Comparison of ENCODE assay signal across 8 cellular contexts in the genomic region with DNA sequence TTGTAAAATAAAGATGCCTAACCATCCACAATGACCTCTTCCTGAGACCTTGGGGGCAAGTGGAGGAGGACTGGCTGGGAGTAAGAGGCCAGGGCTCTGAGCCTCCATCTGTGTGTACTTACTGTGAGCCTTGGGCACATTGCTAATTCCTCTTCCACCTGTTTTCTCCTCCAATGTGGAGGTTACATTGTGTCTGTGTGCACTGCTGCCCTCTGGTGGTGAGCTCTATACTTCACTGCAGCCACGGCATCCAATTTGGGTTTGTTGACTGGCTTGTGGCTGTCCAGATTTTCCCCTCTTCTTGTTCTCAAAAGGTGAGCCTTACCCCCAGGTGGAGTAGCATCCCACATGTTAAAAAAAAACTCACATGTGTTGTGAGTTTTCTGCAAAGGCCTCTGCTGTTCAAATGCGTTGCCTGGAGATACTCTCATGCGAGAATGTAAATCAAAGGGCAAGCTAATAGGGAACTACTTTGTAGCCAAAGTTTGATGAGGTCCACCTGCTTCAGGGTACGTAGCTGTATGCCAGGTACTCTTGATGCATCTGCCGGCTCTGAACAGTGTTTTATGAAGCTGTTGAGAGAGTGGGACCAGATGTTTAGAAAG.
DNase-seq lines count a peak whose midpoint lies in the region; ATAC-seq and TF ChIP-seq lines count a peak whose summit lies in the region.

No MANE protein-coding gene starts in this region.

- no peaks in the 10 kb centered on the region for H3K36me3 ChIP-seq in right lobe of liver

- H3K4me1 ChIP-seq in right lobe of liver: peaks cover 0 to 3% (median 0%) of the 10 kb centered on the region in 4 donors

- no peak overlapping the region for H3K27ac ChIP-seq in coronary artery
- H3K27ac ChIP-seq in right lobe of liver: no peak overlapping the region

- H3K4me3 ChIP-seq in coronary artery: no peak overlapping the region
- no peak overlapping the region for H3K4me3 ChIP-seq in right lobe of liver

- no peaks in the 10 kb centered on the region for H3K9me3 ChIP-seq in right lobe of liver

- 11% methylated on average over 4 of the region's 5 CpGs for WGBS in right lobe of liver (ENCODE audit: insufficient coverage, low coverage, low lambda C conversion rate, missing lambda C conversion rate)

- intact Hi-C loops in right lobe of liver (cut with DNase I): loop anchor here (10.0 kb wide), 2 partner anchors 178 to 298 kb away; a partner anchor contains a TSS

- peak; percentile 91 for TF ChIP-seq CTCF in GM13977 (IDR thresholded peaks at IDR 0.05; ENCODE audit: extremely low read depth, insufficient read depth, missing control alignments)
- TF ChIP-seq CTCF in coronary artery (IDR thresholded peaks at IDR 0.05): peak; percentile 72
- peak; percentile 83 to 91 (median 86) for TF ChIP-seq CTCF in right lobe of liver (IDR thresholded peaks at IDR 0.05)

- peak; percentile 76 for ATAC-seq in HG03066 (IDR thresholded peaks at IDR 0.05; ENCODE audit: low read depth, unreplicated experiment)
- ATAC-seq in right lobe of liver: peak; percentile 91 to 97 (median 94)

- H3K27me3 ChIP-seq in right lobe of liver: no peaks in the 10 kb centered on the region

- in situ Hi-C loops in GM13977 (cut with MboI; ENCODE audit: low pct_unique_long_range_greater_than_20kb, low sequenced_read_pairs, unreplicated experiment): loop anchor here (10.0 kb wide), 2 partner anchors 178 to 298 kb away; a partner anchor contains a TSS

- peak; percentile 41 for DNase-seq in 8988T
- DNase-seq in GM13977 (ENCODE audit: low spot score): peak; percentile 78
- peak; percentile 7 for DNase-seq in NCI-H226
- peak; percentile 79 for DNase-seq in activated CD4-positive, alpha-beta T cell treated with anti-CD3 and anti-CD28 coated beads for 48 hours
- peak; percentile 79 for DNase-seq in coronary artery (ENCODE audit: low spot score)
- peak; percentile 65 to 76 (median 67) for DNase-seq in right lobe of liver
- peak; percentile 41 to 68 (median 55) for DNase-seq in stimulated activated CD4-positive, alpha-beta T cell treated with anti-CD3 and anti-CD28 coated beads, TNF-alpha, amount 100 ng/mL, for 24 hours (ENCODE audit: low read depth in 3 of 3)

- TF ChIP-seq POLR2A in right lobe of liver (IDR thresholded peaks at IDR 0.05): no peak

Comparison
In these comparisons a context has a peak if more than half of its experiments do, and no peak if none do; other contexts are left out.
1. DNase-seq: peak in every context shown above with its lines; median percentile 79 in activated CD4-positive, alpha-beta T cell treated with anti-CD3 and anti-CD28 coated beads for 48 hours; 79 in coronary artery; 78 in GM13977; 67 in right lobe of liver; 55 in stimulated activated CD4-positive, alpha-beta T cell treated with anti-CD3 and anti-CD28 coated beads, TNF-alpha, amount 100 ng/mL, for 24 hours; 41 in 8988T; 7 in NCI-H226.